ENCODE assay signal across 8 cellular contexts in the genomic region with DNA sequence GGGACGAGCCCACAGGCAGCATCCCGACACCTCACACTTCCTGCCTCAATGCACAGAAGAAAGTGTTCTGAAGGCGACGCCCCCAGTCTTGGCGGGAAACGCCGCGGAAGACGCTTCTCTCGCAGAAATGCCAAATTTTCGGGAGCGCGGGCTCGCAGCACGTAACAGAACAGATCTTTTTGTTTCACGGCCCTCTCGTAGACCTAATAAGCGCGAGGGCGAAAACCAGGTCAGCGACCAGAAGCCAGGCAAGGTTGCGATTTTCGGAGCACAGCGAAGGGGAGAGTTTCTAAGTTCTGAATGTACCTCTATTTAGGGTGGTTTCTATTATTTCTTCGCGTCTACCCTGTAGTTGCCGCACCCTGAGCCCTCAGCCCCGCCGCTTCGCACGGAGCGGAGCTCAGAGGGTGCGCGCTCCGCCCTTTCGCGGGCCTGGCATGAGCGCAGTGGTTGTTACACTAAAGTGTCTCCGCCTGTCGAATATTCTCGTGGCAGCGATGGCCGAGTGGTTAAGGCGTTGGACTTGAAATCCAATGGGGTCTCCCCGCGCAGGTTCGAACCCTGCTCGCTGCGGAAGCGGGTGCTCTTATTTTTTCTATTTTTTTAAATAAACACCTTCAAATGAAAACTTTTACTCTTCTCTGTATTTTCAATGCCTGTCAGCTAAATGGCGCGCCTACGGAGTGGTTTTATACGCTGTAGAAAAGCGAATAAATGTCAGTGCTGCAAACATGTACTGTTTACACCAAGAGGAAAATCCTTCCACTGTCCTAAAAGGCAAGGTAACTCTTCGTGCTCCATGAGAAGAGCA.
A peak's percentile ranks its signal among the peaks of the same experiment; 100 is the strongest.
DNase-seq lines count a peak whose midpoint lies in the region; ATAC-seq and TF ChIP-seq lines count a peak whose summit lies in the region.

No MANE protein-coding gene starts in this region.

- H3K27ac ChIP-seq in OCI-LY3 (ENCODE audit: low read length) (peak overlapping the region; percentile 85), epithelial cell of prostate (peak overlapping the region; percentile 36)

- H3K36me3 ChIP-seq in OCI-LY3 (replicated peaks; ENCODE audit: low read depth, low read length) = no peaks in the 10 kb centered on the region

- H2AFZ ChIP-seq in OCI-LY3 (ENCODE audit: low read depth, low read length) = peak overlapping the region; percentile 91

- H3K4me1 ChIP-seq in OCI-LY3 (ENCODE audit: low read length) = peaks cover 23% of the 10 kb centered on the region
- peaks cover 26% of the 10 kb centered on the region for H3K4me1 ChIP-seq in mononuclear cell (ENCODE audit: insufficient read depth, low read length)

- H3K27me3 ChIP-seq in OCI-LY3 (ENCODE audit: low read depth, low read length) (no peaks in the 10 kb centered on the region), mononuclear cell (ENCODE audit: insufficient read depth, low read length) (no peaks in the 10 kb centered on the region)

- H3K4me3 ChIP-seq in OCI-LY3 (ENCODE audit: low read length) (peak overlapping the region; percentile 87), mononuclear cell (ENCODE audit: low read length) (peak overlapping the region; percentile 82)

- peak; percentile 87 for ATAC-seq in GM21528 (IDR thresholded peaks at IDR 0.05; ENCODE audit: low FRiP score, unreplicated experiment)

- H3K9me3 ChIP-seq in OCI-LY3 (ENCODE audit: insufficient read depth, low read length) (no peaks in the 10 kb centered on the region), mononuclear cell (ENCODE audit: low read depth, low read length) (no peaks in the 10 kb centered on the region)

- no peak for TF ChIP-seq CTCF in OCI-LY3 (IDR thresholded peaks at IDR 0.05; ENCODE audit: low read depth, low read length)

- H3K4me2 ChIP-seq in OCI-LY3 (ENCODE audit: low read length) = peak overlapping the region; percentile 84

- in situ Hi-C loops in Caki2 (cut with HindIII; ENCODE audit: low pct_unique_long_range_greater_than_20kb, low sequenced_read_pairs) = no loop called here

- no peaks in the 10 kb centered on the region for H3K79me2 ChIP-seq in OCI-LY3 (ENCODE audit: low read length)

- H4K20me1 ChIP-seq in OCI-LY3 (ENCODE audit: insufficient read depth, low read length) = no peaks in the 10 kb centered on the region

- DNase-seq in Caki2 (ENCODE audit: low read depth) (peak; percentile 95), HuH-7.5 (ENCODE audit: low spot score) (peak; percentile 12), activated T-cell treated with anti-CD3 and anti-CD28 coated beads for 4 hours (peak; percentile 99), epithelial cell of prostate (ENCODE audit: low read depth, low spot score) (peak; percentile 68)
- DNase-seq in stimulated activated CD8-positive, alpha-beta memory T cell treated with anti-CD3 and anti-CD28 coated beads, Interleukin-2, amount 100 ng/mL, for 48 hours (ENCODE audit: low read depth in 2 of 2) = peak; percentile 80 to 95

- H3K9ac ChIP-seq in OCI-LY3 (ENCODE audit: low read length) = peak overlapping the region; percentile 92

Comparison
In these comparisons a context has a peak if more than half of its experiments do, and no peak if none do; other contexts are left out.
1. Peak in every context shown above with its lines: DNase-seq, ATAC-seq, H3K4me3 ChIP-seq and H3K27ac ChIP-seq.
2. DNase-seq: peak in every context shown above with its lines; median percentile 99 in activated T-cell treated with anti-CD3 and anti-CD28 coated beads for 4 hours; 95 in Caki2; 88 in stimulated activated CD8-positive, alpha-beta memory T cell treated with anti-CD3 and anti-CD28 coated beads, Interleukin-2, amount 100 ng/mL, for 48 hours; 68 in epithelial cell of prostate; 12 in HuH-7.5.